8 cellular contexts compared by ENCODE assay signal in genomic region chr11:72413914-72414628, GRCh38. TPM values are rescaled to one million over a fixed set of nuclear protein-coding genes. Genes with fewer than 3 reads are reported as not detected.
DNase-seq lines count a peak whose midpoint lies in the region; ATAC-seq, FAIRE-seq and TF ChIP-seq lines count a peak whose summit lies in the region.

No MANE protein-coding gene starts in this region.

- H3K9me3 Mint-ChIP-seq in activated T-cell treated with anti-CD3 and anti-CD28 coated beads, Interleukin-2, amount 50 U/mL, for 72 hours, result no peaks in the 10 kb centered on the region
- H3K9me3 Mint-ChIP-seq in neural progenitor cell, result no peaks in the 10 kb centered on the region

- no peak for FAIRE-seq in RCC 7860 (lab: Jason Lieb, UNC)

- H3K4me1 Mint-ChIP-seq in activated T-cell treated with anti-CD3 and anti-CD28 coated beads, Interleukin-2, amount 50 U/mL, for 72 hours (ENCODE audit: low read depth), result peaks cover 38% of the 10 kb centered on the region
- H3K4me1 Mint-ChIP-seq in neural progenitor cell, result peaks cover 34% of the 10 kb centered on the region

- H3K4me3 ChIP-seq in GM12865 (ENCODE audit: low read depth, low read length) (no peak overlapping the region), LNCaP clone FGC (ENCODE audit: low read depth, low read length) (no peak overlapping the region), neural progenitor cell (no peak overlapping the region)

- H3K27ac Mint-ChIP-seq in activated T-cell treated with anti-CD3 and anti-CD28 coated beads, Interleukin-2, amount 50 U/mL, for 72 hours, result no peak overlapping the region
- peak overlapping the region; percentile 29 for H3K27ac Mint-ChIP-seq in neural progenitor cell

- H3F3A ChIP-seq in neural progenitor cell (ENCODE audit: low read depth), result peaks cover 27% of the 10 kb centered on the region

- DNase-seq in GM12865 (ENCODE audit: low read depth) (peak; percentile 87), LNCaP clone FGC (ENCODE audit: low read depth) (peak; percentile 74), RCC 7860 (ENCODE audit: low spot score) (peak; percentile 63), fibroblast of peridontal ligament (ENCODE audit: extremely low read depth) (peak; percentile 75), neural progenitor cell (ENCODE audit: low spot score) (peak; percentile 80), stromal cell of bone marrow (ENCODE audit: low read depth) (peak; percentile 56)
- peak; percentile 79 to 87 for DNase-seq in activated T-cell treated with anti-CD3 and anti-CD28 coated beads, Interleukin-2, amount 50 U/mL, for 72 hours

- no peaks in the 10 kb centered on the region for H3K27me3 Mint-ChIP-seq in activated T-cell treated with anti-CD3 and anti-CD28 coated beads, Interleukin-2, amount 50 U/mL, for 72 hours (ENCODE audit: low read depth)
- no peaks in the 10 kb centered on the region for H3K27me3 Mint-ChIP-seq in neural progenitor cell (ENCODE audit: insufficient read depth, low read depth)

- H3K9ac ChIP-seq in neural progenitor cell, result no peak overlapping the region

- no peaks in the 10 kb centered on the region for H3K27me3 ChIP-seq in neural progenitor cell

- no peaks in the 10 kb centered on the region for H3K36me3 Mint-ChIP-seq in activated T-cell treated with anti-CD3 and anti-CD28 coated beads, Interleukin-2, amount 50 U/mL, for 72 hours (ENCODE audit: insufficient read depth in 2 of 2)
- H3K36me3 Mint-ChIP-seq in neural progenitor cell, result no peaks in the 10 kb centered on the region

- no peak overlapping the region for H3K4me2 ChIP-seq in neural progenitor cell

- peaks cover 6% of the 10 kb centered on the region for H3K79me2 ChIP-seq in neural progenitor cell (ENCODE audit: low read depth)

- peak; percentile 83 to 87 for ATAC-seq in activated T-cell treated with anti-CD3 and anti-CD28 coated beads, Interleukin-2, amount 50 U/mL, for 72 hours (replicated peaks in 1 of 2)
- ATAC-seq in GM18868 (IDR thresholded peaks at IDR 0.05; ENCODE audit: unreplicated experiment), result no peak

- no peaks in the 10 kb centered on the region for H3K9me3 ChIP-seq in neural progenitor cell (ENCODE audit: low read depth)

- no peak overlapping the region for H2AFZ ChIP-seq in neural progenitor cell (replicated peaks)

- H3K36me3 ChIP-seq in neural progenitor cell, result no peaks in the 10 kb centered on the region

- no peak overlapping the region for H3K4me3 Mint-ChIP-seq in activated T-cell treated with anti-CD3 and anti-CD28 coated beads, Interleukin-2, amount 50 U/mL, for 72 hours
- H3K4me3 Mint-ChIP-seq in neural progenitor cell, result no peak overlapping the region

- no peak overlapping the region for H3K27ac ChIP-seq in neural progenitor cell

- H3K4me1 ChIP-seq in neural progenitor cell, result peaks cover 19% of the 10 kb centered on the region

- H4K20me1 ChIP-seq in neural progenitor cell (ENCODE audit: low read depth), result no peaks in the 10 kb centered on the region

- TF ChIP-seq CTCF in GM12865 (IDR thresholded peaks at IDR 0.05; ENCODE audit: insufficient read depth, low read depth, low read length, missing control alignments) (peak; percentile 95), LNCaP clone FGC (IDR thresholded peaks at IDR 0.05; ENCODE audit: control insufficient read depth, extremely low read depth, insufficient read depth) (peak; percentile 85), neural progenitor cell (IDR thresholded peaks at IDR 0.05) (peak; percentile 91)

RNA-seq across cellular contexts. Expression of gene CLPB, which starts 20.3 kb away (rescaled TPM):
- 10 to 100 TPM; 22.0 to 30.1 TPM for total RNA-seq in activated T-cell treated with anti-CD3 and anti-CD28 coated beads, Interleukin-2, amount 50 U/mL, for 72 hours
- total RNA-seq in neural progenitor cell (ENCODE audit: low replicate concordance), result 22.5 and 27.5 TPM in 2 replicates
